Comparison of ENCODE assay signal across 12 cellular contexts in genomic region chr7:1938788-1939433, GRCh38.
DNase-seq lines count a peak whose midpoint lies in the region; ATAC-seq and TF ChIP-seq lines count a peak whose summit lies in the region.
"Had no signal": no experiment of that assay in that cellular context is flagged by ENCODE, and none has a peak within 500 bp of the region (broad histone marks: within the 10 kb centered on the region; RNA-seq: fewer than 3 reads in every experiment).

No MANE protein-coding gene starts in this region.

- BruUV-seq in MCF 10A (replicated peaks; lab: Mats Ljungman, UMichigan), result no TSS peak

- no peak overlapping the region for H3K4me3 Mint-ChIP-seq in MCF 10A (ENCODE audit: unreplicated experiment)
- H3K4me3 Mint-ChIP-seq: mesothelial cell of epicardium had no signal

- CTCF ChIA-PET in MCF 10A (lab: Yijun Ruan, JAX), result no interaction called here

- peak in 2 of 4 donors; percentile 13 to 15 for ATAC-seq in heart left ventricle
- ATAC-seq in thoracic aorta (ENCODE audit: insufficient number of reproducible peaks, low FRiP score, low read depth), result no peak
- no peak for ATAC-seq in HG03139 (IDR thresholded peaks at IDR 0.05; ENCODE audit: unreplicated experiment)

- in situ Hi-C loops in brain microvascular endothelial cell (cut with HindIII; ENCODE audit: low pct_ligation_motif_present, low sequenced_read_pairs), result no loop called here

- POLR2A ChIA-PET in MCF 10A (lab: Yijun Ruan, JAX), result no interaction called here

- H3K27ac ChIP-seq in breast epithelium, result no peak overlapping the region
- H3K27ac ChIP-seq in heart left ventricle, result peak overlapping the region in 2 of 12 donors; percentile 85 to 94
- no peak overlapping the region for H3K27ac ChIP-seq in thoracic aorta
- H3K27ac ChIP-seq in brain microvascular endothelial cell, result no peak overlapping the region
- H3K27ac ChIP-seq: cardiac muscle cell, suprapubic skin had no signal

- H3K4me3 ChIP-seq in breast epithelium (no peak overlapping the region), heart left ventricle (peak overlapping the region in 3 of 12 donors; percentile 27 to 63 (median 31)), thoracic aorta (peak overlapping the region; percentile 59), brain microvascular endothelial cell (ENCODE audit: low read depth, low read length) (no peak overlapping the region)
- H3K4me3 ChIP-seq: cardiac muscle cell had no signal

- H3K4me1 ChIP-seq in breast epithelium, result no peaks in the 10 kb centered on the region
- H3K4me1 ChIP-seq in heart left ventricle, result peaks cover 0 to 50% (median 13%) of the 10 kb centered on the region in 12 donors
- H3K4me1 ChIP-seq in thoracic aorta (ENCODE audit: control insufficient read depth in 1 of 2, low read depth in 2 of 2), result no peaks in the 10 kb centered on the region

- no peak for TF ChIP-seq POLR2A in breast epithelium (IDR thresholded peaks at IDR 0.05)
- no peak for TF ChIP-seq POLR2A in heart left ventricle (IDR thresholded peaks at IDR 0.05)

- H3K36me3 ChIP-seq in breast epithelium (no peaks in the 10 kb centered on the region), heart left ventricle (peaks cover 0 to 9% (median 0%) of the 10 kb centered on the region in 9 donors), thoracic aorta (no peaks in the 10 kb centered on the region), brain microvascular endothelial cell (replicated peaks) (no peaks in the 10 kb centered on the region)
- H3K36me3 ChIP-seq: cardiac muscle cell had no signal

- H3K27me3 Mint-ChIP-seq in MCF 10A (ENCODE audit: insufficient read depth, unreplicated experiment), result no peaks in the 10 kb centered on the region

- no peak for TF ChIP-seq CTCF in MCF 10A (IDR thresholded peaks at IDR 0.05; ENCODE audit: unreplicated experiment)
- TF ChIP-seq CTCF in breast epithelium (IDR thresholded peaks at IDR 0.05), result no peak
- TF ChIP-seq CTCF in heart left ventricle (IDR thresholded peaks at IDR 0.05), result no peak
- TF ChIP-seq CTCF in thoracic aorta (IDR thresholded peaks at IDR 0.05), result no peak
- no peak for TF ChIP-seq CTCF in brain microvascular endothelial cell (IDR thresholded peaks at IDR 0.05; ENCODE audit: low read depth, low read length, missing control alignments)

- no peaks in the 10 kb centered on the region for H3K9me3 Mint-ChIP-seq in MCF 10A (ENCODE audit: unreplicated experiment)

- DNase-seq in MCF 10A (ENCODE audit: unreplicated experiment) (no peak), breast epithelium (ENCODE audit: low spot score in 2 of 2) (no peak), T-helper 9 cell (peak; percentile 21), heart left ventricle (peak in 3 of 5 donors; percentile 27 to 63 (median 28)), thoracic aorta (ENCODE audit: low spot score) (no peak), brain microvascular endothelial cell (no peak), hypothalamus (lab: John Stamatoyannopoulos, UW) (no peak)
- DNase-seq: NCI-H1436 had no signal

- H3K27me3 ChIP-seq in breast epithelium, result no peaks in the 10 kb centered on the region
- no peaks in the 10 kb centered on the region for H3K27me3 ChIP-seq in heart left ventricle
- no peaks in the 10 kb centered on the region for H3K27me3 ChIP-seq in thoracic aorta (replicated peaks; ENCODE audit: insufficient read depth)
- H3K27me3 ChIP-seq in brain microvascular endothelial cell (replicated peaks), result no peaks in the 10 kb centered on the region
- H3K27me3 ChIP-seq: cardiac muscle cell, suprapubic skin had no signal

- H3K9me3 ChIP-seq in breast epithelium (no peaks in the 10 kb centered on the region), heart left ventricle (no peaks in the 10 kb centered on the region), thoracic aorta (no peaks in the 10 kb centered on the region)
- H3K9me3 ChIP-seq: suprapubic skin had no signal

- H3K27ac Mint-ChIP-seq in MCF 10A (ENCODE audit: low read depth, unreplicated experiment), result peak overlapping the region; percentile 42
- H3K27ac Mint-ChIP-seq: mesothelial cell of epicardium had no signal

- peaks cover 14% of the 10 kb centered on the region for H3K36me3 Mint-ChIP-seq in MCF 10A (ENCODE audit: insufficient read depth, unreplicated experiment)

- no peaks in the 10 kb centered on the region for H3K4me1 Mint-ChIP-seq in MCF 10A (ENCODE audit: insufficient read depth, unreplicated experiment)

- intact Hi-C loops in MCF 10A (cut with micrococcal nuclease), result no loop called here
- intact Hi-C loops in breast epithelium (cut with DNase I; ENCODE audit: low total_unique reads), result no loop called here
- intact Hi-C loops in heart left ventricle (cut with DNase I), result no loop called here

- 72 to 91% (median 87%) methylated on average over 19 to 39 of the region's 39 CpGs for WGBS in heart left ventricle, 4 donors

Comparison
In these comparisons a context has a peak if more than half of its experiments do, and no peak if none do; other contexts are left out.
1. DNase-seq: peak in T-helper 9 cell (single experiment) and heart left ventricle (3 of 5); none in MCF 10A (single experiment), breast epithelium (0 of 2), thoracic aorta (single experiment), brain microvascular endothelial cell (single experiment) and hypothalamus (0 of 51).